ENCODE assay signal across 27 cellular contexts in genomic region chr10:112601214-112602090, GRCh38.
"Had no signal": no experiment of that assay in that cellular context is flagged by ENCODE, and none has a peak within 500 bp of the region (broad histone marks: within the 10 kb centered on the region; RNA-seq: fewer than 3 reads in every experiment).

No MANE protein-coding gene starts in this region.

- DNase-seq: dorsolateral prefrontal cortex; effector CD4-positive, alpha-beta T cell; foreskin fibroblast; heart left ventricle; left cardiac atrium; left lung; mesendoderm; midbrain; naive thymus-derived CD4-positive, alpha-beta T cell; stimulated activated CD4-positive, alpha-beta T cell treated with anti-CD3 and anti-CD28 coated beads, Interleukin-12 subunit alpha, Interleukin-12 subunit beta, amount 100 ng/mL, for 4 hours; stimulated activated CD4-positive, alpha-beta T cell treated with anti-CD3 and anti-CD28 coated beads, Interleukin-1b, Interleukin-23, amount 100 ng/mL, for 48 hours; stimulated activated CD4-positive, alpha-beta T cell treated with anti-CD3 and anti-CD28 coated beads, Interleukin-4, amount 100 ng/mL, for 24 hours; stimulated activated naive CD4-positive, alpha-beta T cell treated with Interleukin-2 at 50 U/mL for 16 hours; stomach; thyroid gland had no signal

- H3K9me3 ChIP-seq: gastroesophageal sphincter, heart left ventricle, left lung, prostate gland, right atrium auricular region, stomach, thyroid gland, vagina had no signal

- H3K27ac ChIP-seq: dorsolateral prefrontal cortex, epithelial cell of prostate, gastroesophageal sphincter, heart left ventricle, hepatocyte, left lung, neural progenitor cell, prostate gland, right atrium auricular region, stomach, thyroid gland, vagina had no signal

- FAIRE-seq: islet of Langerhans had no signal

- H3K4me3 ChIP-seq: dorsolateral prefrontal cortex, gastroesophageal sphincter, heart left ventricle, hepatocyte, left lung, neural progenitor cell, prostate gland, right atrium auricular region, smooth muscle cell, stomach, thyroid gland, vagina had no signal

- H3K4me2 ChIP-seq: hepatocyte, neural progenitor cell, smooth muscle cell had no signal

- H3K4me1 ChIP-seq: gastroesophageal sphincter, heart left ventricle, left lung, neural progenitor cell, right atrium auricular region, thyroid gland, vagina had no signal

- ATAC-seq: esophagus mucosa; gastroesophageal sphincter; heart left ventricle; left cardiac atrium; left lung; naive thymus-derived CD4-positive, alpha-beta T cell; sciatic nerve; stimulated activated effector memory CD8-positive, alpha-beta T cell treated with anti-CD3 and anti-CD28 coated beads, Interleukin-12 subunit alpha, Interleukin-12 subunit beta, amount 100 ng/mL, for 72 hours had no signal
